1 cellular context compared by ENCODE assay signal in genomic region chr17:10471853-10472252, GRCh38.
TF ChIP-seq lines count a peak whose summit lies in the region.

No MANE protein-coding gene starts in this region.

TF ChIP-seq in IMR-90, 13 proteins besides CTCF, POLR2A, EP300 and RAD21:
- TF ChIP-seq, protein P1, sequence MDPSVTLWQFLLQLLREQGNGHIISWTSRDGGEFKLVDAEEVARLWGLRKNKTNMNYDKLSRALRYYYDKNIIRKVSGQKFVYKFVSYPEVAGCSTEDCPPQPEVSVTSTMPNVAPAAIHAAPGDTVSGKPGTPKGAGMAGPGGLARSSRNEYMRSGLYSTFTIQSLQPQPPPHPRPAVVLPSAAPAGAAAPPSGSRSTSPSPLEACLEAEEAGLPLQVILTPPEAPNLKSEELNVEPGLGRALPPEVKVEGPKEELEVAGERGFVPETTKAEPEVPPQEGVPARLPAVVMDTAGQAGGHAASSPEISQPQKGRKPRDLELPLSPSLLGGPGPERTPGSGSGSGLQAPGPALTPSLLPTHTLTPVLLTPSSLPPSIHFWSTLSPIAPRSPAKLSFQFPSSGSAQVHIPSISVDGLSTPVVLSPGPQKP (IDR thresholded peaks at IDR 0.05; ENCODE audit: borderline replicate concordance, low read depth, low read length), result no peak
- TF ChIP-seq RFX5 (IDR thresholded peaks at IDR 0.05; ENCODE audit: low read depth, low read length) (no peak), FOS (IDR thresholded peaks at IDR 0.05; ENCODE audit: low read depth, low read length) (no peak), CEBPB (IDR thresholded peaks at IDR 0.05; ENCODE audit: low read depth, low read length) (no peak), USF2 (IDR thresholded peaks at IDR 0.05; ENCODE audit: low read depth, low read length) (no peak), SMC3 (IDR thresholded peaks at IDR 0.05; ENCODE audit: low read depth, low read length) (no peak), MAZ (IDR thresholded peaks at IDR 0.05; ENCODE audit: borderline replicate concordance, low read depth, low read length) (no peak), BHLHE40 (IDR thresholded peaks at IDR 0.05; ENCODE audit: low read depth, low read length) (no peak), RCOR1 (IDR thresholded peaks at IDR 0.05; ENCODE audit: insufficient replicate concordance, low read length) (no peak), NFE2L2 (IDR thresholded peaks at IDR 0.05; ENCODE audit: low read depth, low read length) (no peak), MXI1 (IDR thresholded peaks at IDR 0.05; ENCODE audit: borderline replicate concordance, low read depth, low read length) (no peak), MAFK (IDR thresholded peaks at IDR 0.05; ENCODE audit: low read depth, low read length) (no peak), CHD1 (IDR thresholded peaks at IDR 0.05; ENCODE audit: low read depth, low read length) (no peak)
